ENCODE assay signal across 34 cellular contexts in genomic region chr6:169332250-169332649, GRCh38.
"Had no signal": no experiment of that assay in that cellular context is flagged by ENCODE, and none has a peak within 500 bp of the region (broad histone marks: within the 10 kb centered on the region; RNA-seq: fewer than 3 reads in every experiment).

No MANE protein-coding gene starts in this region.

- DNase-seq: Karpas-422, Kasumi-1, KG1, MG63, MM.1S, MV-4-11, NCI-H1048, NCI-H1092, NCI-H1092 treated with DMSO at 0.1 percent for 48 hours, NCI-H1105, NCI-H1105 treated with DMSO at 0.1 percent for 48 hours, NCI-H1417, NCI-H1417 treated with DMSO at 0.1 percent for 48 hours, NCI-H1436, NCI-H1436 treated with DMSO at 0.1 percent for 48 hours, NCI-H146, NCI-H1694, NCI-H1694 treated with DMSO at 0.1 percent for 48 hours, NCI-H187, NCI-H187 treated with DMSO at 0.1 percent for 48 hours, NCI-H1930, NCI-H2029, NCI-H2029 treated with DMSO at 0.1 percent for 48 hours, NCI-H2081, NCI-H2081 treated with DMSO at 0.1 percent for 48 hours, NCI-H2107, NCI-H2171, NCI-H2171 treated with DMSO at 0.1 percent for 48 hours, NCI-H2227 treated with DMSO at 0.1 percent for 48 hours, NCI-H226, NCI-H345, NCI-H446, NCI-H446 treated with DMSO at 0.1 percent for 48 hours had no signal

- H3K36me3 ChIP-seq: MG63 had no signal

- H3K27ac ChIP-seq: KMS-11 had no signal

- H3K9me3 ChIP-seq: MG63 had no signal

- H3K4me3 ChIP-seq: MG63 had no signal

- H3K27me3 ChIP-seq: MG63 had no signal
